ENCODE assay signal across 1 cellular context in genomic region chr10:58240531-58240930, GRCh38.
TF ChIP-seq lines count a peak whose summit lies in the region.

No MANE protein-coding gene starts in this region.

TF ChIP-seq in SK-N-SH, 30 proteins besides CTCF, POLR2A, EP300 and RAD21 (continued from another document):
- TF ChIP-seq ZBTB33 (IDR thresholded peaks at IDR 0.05; ENCODE audit: borderline replicate concordance, low read depth), result no peak
- no peak for TF ChIP-seq FOSL2 (IDR thresholded peaks at IDR 0.05; ENCODE audit: borderline replicate concordance, low read depth)
- no peak for TF ChIP-seq NFIC (IDR thresholded peaks at IDR 0.05; ENCODE audit: borderline replicate concordance)
- no peak for TF ChIP-seq NRF1 (IDR thresholded peaks at IDR 0.05; ENCODE audit: low read depth, low read length)
- no peak for TF ChIP-seq JUND (IDR thresholded peaks at IDR 0.05)
- no peak for TF ChIP-seq PBX3 (IDR thresholded peaks at IDR 0.05)
- no peak for TF ChIP-seq MEF2A (IDR thresholded peaks at IDR 0.05; ENCODE audit: borderline replicate concordance, low read depth)
- no peak for TF ChIP-seq POLR2AphosphoS5 (IDR thresholded peaks at IDR 0.05; ENCODE audit: low read depth, low read length)
- no peak for TF ChIP-seq GABPA (IDR thresholded peaks at IDR 0.05; ENCODE audit: low read depth)
- no peak for TF ChIP-seq RCOR1 (IDR thresholded peaks at IDR 0.05; ENCODE audit: low read length)
- no peak for TF ChIP-seq GATA2 (CRISPR knock-in tag; IDR thresholded peaks at IDR 0.05)
